ENCODE assay signal across 15 cellular contexts in the genomic region with DNA sequence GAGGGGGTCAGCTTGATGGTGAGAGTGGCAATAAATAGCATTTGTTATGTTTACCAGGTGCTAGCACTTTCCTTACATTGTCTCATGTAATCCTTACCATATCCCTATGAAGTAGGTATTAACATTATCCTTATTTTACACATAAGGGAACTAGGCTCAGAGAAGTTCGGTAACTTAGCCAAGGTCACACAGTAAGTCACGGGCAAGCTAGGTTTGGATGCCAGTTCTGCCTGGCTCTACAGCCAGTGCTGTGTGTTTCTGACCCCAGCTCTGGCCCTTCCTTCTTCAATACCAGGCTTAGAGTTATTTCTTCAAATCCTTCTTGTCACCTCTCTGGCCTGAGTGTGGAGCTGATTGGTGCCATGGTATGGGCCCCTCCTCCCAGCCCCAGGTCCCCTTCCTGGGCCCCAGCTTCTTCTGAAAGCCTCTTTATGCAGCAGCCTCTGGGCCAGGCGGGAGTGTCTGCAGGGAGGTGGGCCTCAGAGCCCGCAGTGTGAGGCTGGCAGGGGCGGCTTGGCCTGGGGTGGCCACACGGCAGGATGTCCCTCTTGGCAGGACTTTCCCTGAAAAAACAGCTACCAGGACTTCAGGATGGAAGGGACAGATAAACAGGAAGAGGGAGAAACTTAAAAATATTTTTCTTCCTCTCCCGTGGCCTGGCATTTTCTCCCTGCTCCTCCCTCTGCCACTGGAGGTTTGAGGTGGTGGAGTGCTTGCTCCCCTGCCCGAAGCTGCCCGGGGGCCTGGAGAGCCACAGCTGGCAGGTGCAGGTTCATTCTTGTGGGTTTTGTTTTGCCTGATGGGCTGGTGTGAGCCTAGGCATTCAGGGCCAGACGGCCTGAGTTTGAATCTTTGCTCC. TPM values are rescaled to one million over a fixed set of nuclear protein-coding genes. Genes with fewer than 3 reads are reported as not detected.
DNase-seq lines count a peak whose midpoint lies in the region; ATAC-seq, FAIRE-seq and TF ChIP-seq lines count a peak whose summit lies in the region.
"Had no signal": no experiment of that assay in that cellular context is flagged by ENCODE, and none has a peak within 500 bp of the region (broad histone marks: within the 10 kb centered on the region; RNA-seq: fewer than 3 reads in every experiment).

No MANE protein-coding gene starts in this region.

- SMC1A ChIA-PET in GM12878 (lab: Charles Lee; ENCODE audit: uncharacterized antibody, unreplicated experiment): interaction anchor here (1.0 to 1.9 kb wide), 7 partner anchors 9 to 31 kb away, joined by 3 to 9 read pairs (median 4); no protein-coding TSS in a partner anchor

- H3K4me2 ChIP-seq in GM12878 (ENCODE audit: control insufficient read depth, insufficient read depth): peak overlapping the region; percentile 35; the same call in 1 of the 2 replicates

- in situ Hi-C loops in GM12878 (cut with MboI): no loop called here

- no peak for TF ChIP-seq RAD21 in GM12878 (IDR thresholded peaks at IDR 0.05; ENCODE audit: insufficient read depth, low read depth, low read length)

- DNase-seq in GM12878 (ENCODE audit: low read depth, low spot score) (no peak), sigmoid colon (no peak), GDM1 (lab: John Stamatoyannopoulos, UW) (no peak), HUDEP-2 (lab: John Stamatoyannopoulos, UW; ENCODE audit: unreplicated experiment in 76 of 76) (no peak)
- no peak for DNase-seq in stimulated activated CD4-positive, alpha-beta T cell treated with anti-CD3 and anti-CD28 coated beads, Interleukin-2, amount 100 ng/mL, for 48 hours
- DNase-seq: activated CD4-positive, alpha-beta T cell treated with anti-CD3 and anti-CD28 coated beads, Interleukin-2, amount 10 ng/mL, durations not matched to agents 7 days and 5 days; activated effector memory CD4-positive, alpha-beta T cell treated with anti-CD3 and anti-CD28 coated beads, Interleukin-2, amount 50 U/mL, for 16 hours; PC-3; stimulated activated naive B cell treated with anti-CD40 and anti-IgM and Interleukin-4, amounts not matched to agents 10 μg/mL and 1 μg/mL and 100 μg/mL, for 72 hours had no signal

- intact Hi-C loops in GM12878 (cut with micrococcal nuclease; ENCODE audit: unreplicated experiment) (no loop called here), sigmoid colon (cut with DNase I) (no loop called here)

- H3K27ac ChIP-seq in GM12878 (ENCODE audit: control insufficient read depth, insufficient read depth) (peak overlapping the region; percentile 17; the same call in 1 of the 2 replicates), sigmoid colon (peak overlapping the region in 3 of 4 donors; percentile 19 to 48 (median 24))
- H3K27ac ChIP-seq: C4-2B had no signal

- WGBS in GM12878 (ENCODE audit: insufficient coverage, insufficient replicate concordance, low lambda C conversion rate, missing lambda C conversion rate): 55% methylated on average over 10 of the region's 10 CpGs
- WGBS in sigmoid colon, 2 donors: 56 to 69% methylated on average over 10 of the region's 10 CpGs

- no peak for TF ChIP-seq EP300 in GM12878 (IDR thresholded peaks at IDR 0.05; ENCODE audit: borderline replicate concordance in 1 of 2, control insufficient read depth in 1 of 2, low read depth in 2 of 2, low read length in 2 of 2)
- TF ChIP-seq EP300 in sigmoid colon (IDR thresholded peaks at IDR 0.05): no peak

- no peak for FAIRE-seq in GM12878 (lab: Jason Lieb, UNC)
- FAIRE-seq: keratinocyte had no signal

- peaks cover 16% of the 10 kb centered on the region for H3K79me2 ChIP-seq in GM12878 (ENCODE audit: control insufficient read depth, insufficient read depth, low read length)

- TF ChIP-seq POLR2A in GM12878 (IDR thresholded peaks at IDR 0.05; ENCODE audit: low read depth, low read length): no peak
- TF ChIP-seq POLR2A in sigmoid colon (IDR thresholded peaks at IDR 0.05): no peak

- H3K4me1 ChIP-seq in GM12878 (ENCODE audit: control insufficient read depth, insufficient read depth, low read length) (peaks cover 34% of the 10 kb centered on the region), iPS-15b (ENCODE audit: control insufficient read depth, insufficient read depth, low read length) (peaks cover 6% of the 10 kb centered on the region), sigmoid colon (peaks cover 0 to 39% (median 18%) of the 10 kb centered on the region in 4 donors)

- H4K20me1 ChIP-seq in GM12878 (ENCODE audit: control insufficient read depth, insufficient read depth): no peaks in the 10 kb centered on the region

- H3K27me3 ChIP-seq in GM12878 (replicated peaks in 1 of 2; ENCODE audit: control insufficient read depth in 2 of 2, insufficient read depth in 2 of 2, low read length in 1 of 2): no peaks in the 10 kb centered on the region
- H3K27me3 ChIP-seq in iPS-15b (ENCODE audit: control insufficient read depth, insufficient read depth, low read length): no peaks in the 10 kb centered on the region
- no peaks in the 10 kb centered on the region for H3K27me3 ChIP-seq in sigmoid colon

- CTCF ChIA-PET in GM12878 (lab: Yijun Ruan, JAX): interaction anchor here (0.6 to 2.3 kb wide), 8 partner anchors 8 to 976 kb away, joined by 3 to 17 read pairs (median 3); no protein-coding TSS in a partner anchor

- peak; percentile 25 for ATAC-seq in HG02885 (IDR thresholded peaks at IDR 0.05; ENCODE audit: poor library complexity, unreplicated experiment)
- no peak for ATAC-seq in GM12878
- no peak for ATAC-seq in HG03571 (IDR thresholded peaks at IDR 0.05; ENCODE audit: unreplicated experiment)
- ATAC-seq: PC-3 had no signal

- H3K36me3 ChIP-seq in GM12878 (ENCODE audit: control insufficient read depth in 2 of 2, insufficient read depth in 2 of 2, low read length in 1 of 2) (no peaks in the 10 kb centered on the region; a peak in 1 of 4 replicates), iPS-15b (ENCODE audit: control insufficient read depth, insufficient read depth, low read length) (peaks cover 4% of the 10 kb centered on the region), sigmoid colon (no peaks in the 10 kb centered on the region)

- H3K9ac ChIP-seq in GM12878 (ENCODE audit: control insufficient read depth, insufficient read depth, low read length) (no peak overlapping the region; the same call in 1 of the 2 replicates), iPS-15b (ENCODE audit: low read depth, low read length) (peak overlapping the region; percentile 37)

- no TSS peak for BruUV-seq in GM12878 (replicated peaks; lab: Mats Ljungman, UMichigan)

- RAD21 ChIA-PET in GM12878 (lab: Charles Lee; ENCODE audit: unreplicated experiment): interaction anchor here (0.9 to 1.0 kb wide), 2 partner anchors 8 to 19 kb away, joined by 4 read pairs; no protein-coding TSS in a partner anchor

- H2AFZ ChIP-seq in GM12878 (ENCODE audit: control insufficient read depth, low read depth, low read length): 0 out of 2 replicates have a peak overlapping the region, but pooled peaks have one; percentile 35

- POLR2A ChIA-PET in GM12878 (lab: Charles Lee): interaction anchor here (1.2 to 1.5 kb wide), 2 partner anchors 9 to 13 kb away, joined by 3 read pairs; no protein-coding TSS in a partner anchor

- H3K9me3 ChIP-seq in GM12878 (replicated peaks; ENCODE audit: control insufficient read depth, insufficient read depth, low read length) (no peaks in the 10 kb centered on the region), iPS-15b (ENCODE audit: control insufficient read depth, insufficient read depth, low read length) (no peaks in the 10 kb centered on the region), sigmoid colon (no peaks in the 10 kb centered on the region)

- H3K4me3 ChIP-seq in GM12878 (no peak overlapping the region), iPS-15b (ENCODE audit: low read depth, low read length) (no peak overlapping the region), sigmoid colon (no peak overlapping the region)

- TF ChIP-seq CTCF in GM12878 (IDR thresholded peaks at IDR 0.05 in 2 of 3, conservative IDR thresholded peaks at IDR 0.05 in 1 of 3; ENCODE audit: control insufficient read depth in 2 of 3, extremely low read depth in 1 of 3, insufficient read depth in 1 of 3, low read depth in 3 of 3, low read length in 3 of 3): no peak
- no peak for TF ChIP-seq CTCF in sigmoid colon (IDR thresholded peaks at IDR 0.05)

RNA-seq across cellular contexts. Expression of gene PALD1, which starts 20.6 kb away (rescaled TPM):
- total RNA-seq in GM12878 (2013; cell fraction: nucleolus; rRNA removed): 15.5 and 17.8 TPM in 2 replicates
- total RNA-seq in GM12878 (2014; rRNA removed): 19.0 and 20.4 TPM in 2 replicates
- 6.7 and 7.7 TPM in 2 replicates for total RNA-seq in GM12878 (2014; rRNA removed; fragmentation: Illumina TruSeq; extraction: Trizol)
- 20.7 and 20.9 TPM in 2 replicates for total RNA-seq in GM12878 (2021)
- 1.9 TPM for polyA plus RNA-seq in GM12878 (2011; ENCODE audit: low read depth)
- 5.4 and 7.7 TPM in 2 replicates for polyA plus RNA-seq in GM12878 (2011; rRNA removed)
- 10.2 and 11.2 TPM in 2 replicates for polyA plus RNA-seq in GM12878 (2011; cell fraction: cytosol; rRNA removed)
- 31.5 and 33.4 TPM in 2 replicates for polyA plus RNA-seq in GM12878 (2011; cell fraction: nucleus; rRNA removed)
- 3.6 and 6.9 TPM in 2 replicates for polyA plus RNA-seq in GM12878 (2012)
- polyA plus RNA-seq in GM12878 (2014; fragmentation: Illumina TruSeq; extraction: Trizol): 4.0 and 7.2 TPM in 2 replicates
- 1 to 10 TPM in 1 of 2 experiments, under 1 TPM in 1; 0.43 to 1.2 TPM for polyA plus RNA-seq in GM12878 (2014; fragmentation: Nextera tagmentation; extraction: Ambion mirVana)
- polyA plus RNA-seq in GM12878 (2014; rRNA removed): 14.8 and 15.4 TPM in 2 replicates
- 10 to 100 TPM; 10.3 to 11.0 TPM for polyA plus RNA-seq in GM12878 (2016; fragmentation: Nextera tagmentation; extraction: Ambion mirVana)
- 7.2 and 16.4 TPM in 2 replicates for polyA minus RNA-seq in GM12878 (2011; rRNA and poly(A)+ RNA removed)
- 6.9 and 7.1 TPM in 2 replicates for polyA minus RNA-seq in GM12878 (2011; cell fraction: cytosol; rRNA and poly(A)+ RNA removed)
- 8.1 and 12.5 TPM in 2 replicates for polyA minus RNA-seq in GM12878 (2011; cell fraction: nucleus; rRNA and poly(A)+ RNA removed)
- total RNA-seq in sigmoid colon: 10 to 100 TPM; 13.9 to 33.8 (median 18.8) TPM
- 1 to 10 TPM; 1.8 to 6.2 (median 1.8) TPM for polyA plus RNA-seq in sigmoid colon

RNA-seq across cellular contexts. Expression of gene NODAL, which starts 57.7 kb away (rescaled TPM):
- total RNA-seq in GM12878 (2013; cell fraction: nucleolus; rRNA removed): not detected in 2 replicates
- not detected in 2 replicates for total RNA-seq in GM12878 (2014; rRNA removed)
- total RNA-seq in GM12878 (2014; rRNA removed; fragmentation: Illumina TruSeq; extraction: Trizol): not detected in 2 replicates
- total RNA-seq in GM12878 (2021): 0.11 TPM in 1 of 2 replicates, not detected in the other
- not detected for polyA plus RNA-seq in GM12878 (2011; ENCODE audit: low read depth)
- polyA plus RNA-seq in GM12878 (2011; rRNA removed): not detected in 2 replicates
- polyA plus RNA-seq in GM12878 (2011; cell fraction: cytosol; rRNA removed): not detected in 2 replicates
- not detected in 2 replicates for polyA plus RNA-seq in GM12878 (2011; cell fraction: nucleus; rRNA removed)
- polyA plus RNA-seq in GM12878 (2012): not detected in 2 replicates
- not detected in 2 replicates for polyA plus RNA-seq in GM12878 (2014; fragmentation: Illumina TruSeq; extraction: Trizol)
- not detected for polyA plus RNA-seq in GM12878 (2014; fragmentation: Nextera tagmentation; extraction: Ambion mirVana)
- not detected in 2 replicates for polyA plus RNA-seq in GM12878 (2014; rRNA removed)
- polyA plus RNA-seq in GM12878 (2016; fragmentation: Nextera tagmentation; extraction: Ambion mirVana): not detected
- not detected in 2 replicates for polyA minus RNA-seq in GM12878 (2011; rRNA and poly(A)+ RNA removed)
- polyA minus RNA-seq in GM12878 (2011; cell fraction: cytosol; rRNA and poly(A)+ RNA removed): not detected in 2 replicates
- not detected in 2 replicates for polyA minus RNA-seq in GM12878 (2011; cell fraction: nucleus; rRNA and poly(A)+ RNA removed)
- total RNA-seq in sigmoid colon: not detected
- not detected for polyA plus RNA-seq in sigmoid colon
- total RNA-seq: activated CD4-positive, alpha-beta T cell treated with anti-CD3 and anti-CD28 coated beads, Interleukin-2, amount 10 ng/mL, durations not matched to agents 7 days and 5 days; PC-3; T-helper 1 cell treated with Interleukin-12 subunit alpha and Interleukin-12 subunit beta and Interleukin-4 antibody, amounts not matched to agents 30 ng/mL and 1 ng/mL, for 36 hours had no signal
